30 cellular contexts compared by ENCODE assay signal in genomic region chr1:222028694-222029093, GRCh38.
"Had no signal": no experiment of that assay in that cellular context is flagged by ENCODE, and none has a peak within 500 bp of the region (broad histone marks: within the 10 kb centered on the region; RNA-seq: fewer than 3 reads in every experiment).

No MANE protein-coding gene starts in this region.

- H3K4me3 Mint-ChIP-seq: natural killer cell; nephron; neural progenitor cell; stimulated activated memory B cell treated with anti-CD40 and anti-IgM and Interleukin-4, amounts not matched to agents 10 μg/mL and 1 μg/mL and 100 μg/mL, for 72 hours; stimulated activated naive CD8-positive, alpha-beta T cell treated with anti-CD3 and anti-CD28 coated beads, Interleukin-15, amount 100 ng/mL, for 72 hours; type B pancreatic cell had no signal

- H3K9ac ChIP-seq: neural progenitor cell, parathyroid adenoma had no signal

- H3K4me3 ChIP-seq: neural progenitor cell, ovary, psoas muscle, skin epidermis, smooth muscle cell, spleen, suprapubic skin, testis, tibial artery, transverse colon, vagina had no signal

- H3K27ac Mint-ChIP-seq: natural killer cell; nephron; neural progenitor cell; progenitor cell of endocrine pancreas; stimulated activated memory B cell treated with anti-CD40 and anti-IgM and Interleukin-4, amounts not matched to agents 10 μg/mL and 1 μg/mL and 100 μg/mL, for 72 hours; stimulated activated naive CD8-positive, alpha-beta T cell treated with anti-CD3 and anti-CD28 coated beads, Interleukin-15, amount 100 ng/mL, for 72 hours; type B pancreatic cell had no signal

- H3K36me3 Mint-ChIP-seq: natural killer cell; neural progenitor cell; stimulated activated memory B cell treated with anti-CD40 and anti-IgM and Interleukin-4, amounts not matched to agents 10 μg/mL and 1 μg/mL and 100 μg/mL, for 72 hours; type B pancreatic cell had no signal

- H3K36me3 ChIP-seq: neural progenitor cell, ovary, spleen, suprapubic skin, tibial artery, transverse colon, vagina had no signal

- H3K4me1 ChIP-seq: neural progenitor cell, parathyroid adenoma, spleen, suprapubic skin, testis, tibial artery, transverse colon, vagina had no signal

- H3K9me3 ChIP-seq: ovary, psoas muscle, spleen, suprapubic skin, testis, tibial artery, transverse colon, vagina had no signal

- ATAC-seq: natural killer cell; psoas muscle; right cardiac atrium; sciatic nerve; stimulated activated memory B cell treated with anti-CD40 and anti-IgM and Interleukin-4, amounts not matched to agents 10 μg/mL and 1 μg/mL and 100 μg/mL, for 72 hours; stimulated activated naive CD8-positive, alpha-beta T cell treated with anti-CD3 and anti-CD28 coated beads, Interleukin-15, amount 100 ng/mL, for 72 hours; stimulated activated naive CD8-positive, alpha-beta T cell treated with anti-CD3 and anti-CD28 coated beads, Interleukin-15, Interleukin-2, amounts not matched to agents 100 U/mL and 50 U/mL, for 24 hours had no signal

- DNase-seq: natural killer cell; occipital lobe; ovary; posterior cingulate gyrus; psoas muscle; right cardiac atrium; spleen; stimulated activated CD4-positive, alpha-beta T cell treated with anti-CD3 and anti-CD28 coated beads, Interleukin-12 subunit alpha, Interleukin-12 subunit beta, amount 100 ng/mL, for 4 hours; stimulated activated CD4-positive, alpha-beta T cell treated with anti-CD3 and anti-CD28 coated beads, Interleukin-1b, Interleukin-23, amount 100 ng/mL, for 48 hours; stimulated activated CD4-positive, alpha-beta T cell treated with anti-CD3 and anti-CD28 coated beads, Interleukin-4, amount 100 ng/mL, for 1 hour; stimulated activated CD4-positive, alpha-beta T cell treated with anti-CD3 and anti-CD28 coated beads, Interleukin-4, amount 100 ng/mL, for 4 hours; stimulated activated CD8-positive, alpha-beta memory T cell treated with anti-CD3 and anti-CD28 coated beads, Interleukin-4, amount 100 ng/mL, for 48 hours; stimulated activated naive CD4-positive, alpha-beta T cell; stimulated activated naive CD8-positive, alpha-beta T cell treated with anti-CD3 and anti-CD28 coated beads, Interleukin-15, amount 100 ng/mL, for 72 hours; stimulated activated naive CD8-positive, alpha-beta T cell treated with anti-CD3 and anti-CD28 coated beads, Interleukin-15, Interleukin-2, amounts not matched to agents 100 U/mL and 50 U/mL, for 24 hours; substantia nigra; testis; tibial artery; transverse colon had no signal

- H3K4me1 Mint-ChIP-seq: natural killer cell; stimulated activated memory B cell treated with anti-CD40 and anti-IgM and Interleukin-4, amounts not matched to agents 10 μg/mL and 1 μg/mL and 100 μg/mL, for 72 hours; stimulated activated naive CD8-positive, alpha-beta T cell treated with anti-CD3 and anti-CD28 coated beads, Interleukin-15, amount 100 ng/mL, for 72 hours had no signal

- H3K27me3 ChIP-seq: neural progenitor cell, ovary, spleen, suprapubic skin, testis, tibial artery, transverse colon, vagina had no signal

- H3K27ac ChIP-seq: neural progenitor cell, ovary, parathyroid adenoma, psoas muscle, skin epidermis, spleen, suprapubic skin, testis, tibial artery, transverse colon, vagina had no signal

- H3K9me3 Mint-ChIP-seq: natural killer cell; nephron; neural progenitor cell; stimulated activated memory B cell treated with anti-CD40 and anti-IgM and Interleukin-4, amounts not matched to agents 10 μg/mL and 1 μg/mL and 100 μg/mL, for 72 hours; stimulated activated naive CD8-positive, alpha-beta T cell treated with anti-CD3 and anti-CD28 coated beads, Interleukin-15, amount 100 ng/mL, for 72 hours; type B pancreatic cell had no signal

- H3K27me3 Mint-ChIP-seq: stimulated activated memory B cell treated with anti-CD40 and anti-IgM and Interleukin-4, amounts not matched to agents 10 μg/mL and 1 μg/mL and 100 μg/mL, for 72 hours had no signal
